Comparison of ENCODE assay signal across 8 cellular contexts in genomic region chr20:44909872-44910689, GRCh38. TPM values are rescaled to one million over a fixed set of nuclear protein-coding genes. Genes with fewer than 3 reads are reported as not detected.
DNase-seq lines count a peak whose midpoint lies in the region; ATAC-seq and TF ChIP-seq lines count a peak whose summit lies in the region.

Gene PABPC1L (plus strand): TSS chr20:44910060. CDS start chr20:44910144, 84 bp downstream.

- no peak for TF ChIP-seq CTCF in lower lobe of right lung (IDR thresholded peaks at IDR 0.05)

- no peaks in the 10 kb centered on the region for H3K27me3 ChIP-seq in duodenal mucosa (ENCODE audit: control insufficient read depth in 1 of 2, insufficient read depth in 2 of 2, low read length in 2 of 2)
- no peaks in the 10 kb centered on the region for H3K27me3 ChIP-seq in lower lobe of right lung (ENCODE audit: low read depth)

- ATAC-seq in GM18867 (IDR thresholded peaks at IDR 0.05; ENCODE audit: unreplicated experiment) (peak; percentile 76), HG03108 (IDR thresholded peaks at IDR 0.05; ENCODE audit: unreplicated experiment) (peak; percentile 88), lower lobe of right lung (peak; percentile 95)

- peak within 1 kb of the TSS; percentile 43 to 49 for H3K9ac ChIP-seq in duodenal mucosa (ENCODE audit: low read depth in 1 of 2, low read length in 2 of 2)

- H3K27ac ChIP-seq in duodenal mucosa (ENCODE audit: low read depth, low read length) (no peak within 1 kb of the TSS), lower lobe of right lung (no peak within 1 kb of the TSS)

- intact Hi-C loops in lower lobe of right lung (cut with DNase I), result no loop called here

- DNase-seq in A172 (ENCODE audit: low spot score) (peak; percentile 28), NCI-H526 (lab: John Stamatoyannopoulos, UW) (peak; percentile 58 to 93), lower lobe of right lung (peak; percentile 89)
- DNase-seq in activated CD4-positive, alpha-beta T cell treated with anti-CD3 and anti-CD28 coated beads, Interleukin-2, amount 50 U/mL, for 4 hours, result peak; percentile 74 to 80
- DNase-seq in stimulated activated CD4-positive, alpha-beta T cell treated with anti-CD3 and anti-CD28 coated beads, TNF-alpha, amount 100 ng/mL, for 4 hours (ENCODE audit: low read depth in 3 of 3), result peak; percentile 59 to 77 (median 70)

- H3K36me3 ChIP-seq in duodenal mucosa (ENCODE audit: control insufficient read depth in 1 of 2, insufficient read depth in 2 of 2, low read length in 2 of 2) (peaks cover 16 to 42% of the 10 kb centered on the region in 2 donors), lower lobe of right lung (peaks cover 45% of the 10 kb centered on the region)

- H3K4me1 ChIP-seq in duodenal mucosa (ENCODE audit: control insufficient read depth in 1 of 2, insufficient read depth in 2 of 2, low read length in 2 of 2) (peaks cover 6 to 13% of the 10 kb centered on the region in 2 donors), lower lobe of right lung (peaks cover 23% of the 10 kb centered on the region)

- H3K9me3 ChIP-seq in duodenal mucosa (ENCODE audit: control insufficient read depth in 1 of 2, low read length in 2 of 2) (no peaks in the 10 kb centered on the region), lower lobe of right lung (no peaks in the 10 kb centered on the region)

- peak within 1 kb of the TSS; percentile 67 to 82 for H3K4me3 ChIP-seq in duodenal mucosa (ENCODE audit: low read depth in 1 of 2, low read length in 2 of 2)
- H3K4me3 ChIP-seq in lower lobe of right lung, result peak within 1 kb of the TSS; percentile 74

RNA-seq across cellular contexts. Expression of gene PABPC1L, which starts in this region (rescaled TPM):
- total RNA-seq in A172 (2014; rRNA removed; shearing (Covaris generic)), result 6.0 and 9.1 TPM in 2 replicates
- 56.3 TPM for total RNA-seq in lower lobe of right lung

Comparison
In these comparisons a context has a peak if more than half of its experiments do, and no peak if none do; other contexts are left out.
1. DNase-seq: peak in every context shown above with its lines; median percentile 89 in lower lobe of right lung; 77 in activated CD4-positive, alpha-beta T cell treated with anti-CD3 and anti-CD28 coated beads, Interleukin-2, amount 50 U/mL, for 4 hours; 76 in NCI-H526; 70 in stimulated activated CD4-positive, alpha-beta T cell treated with anti-CD3 and anti-CD28 coated beads, TNF-alpha, amount 100 ng/mL, for 4 hours; 28 in A172.